Comparison of ENCODE assay signal across 8 cellular contexts in the genomic region with DNA sequence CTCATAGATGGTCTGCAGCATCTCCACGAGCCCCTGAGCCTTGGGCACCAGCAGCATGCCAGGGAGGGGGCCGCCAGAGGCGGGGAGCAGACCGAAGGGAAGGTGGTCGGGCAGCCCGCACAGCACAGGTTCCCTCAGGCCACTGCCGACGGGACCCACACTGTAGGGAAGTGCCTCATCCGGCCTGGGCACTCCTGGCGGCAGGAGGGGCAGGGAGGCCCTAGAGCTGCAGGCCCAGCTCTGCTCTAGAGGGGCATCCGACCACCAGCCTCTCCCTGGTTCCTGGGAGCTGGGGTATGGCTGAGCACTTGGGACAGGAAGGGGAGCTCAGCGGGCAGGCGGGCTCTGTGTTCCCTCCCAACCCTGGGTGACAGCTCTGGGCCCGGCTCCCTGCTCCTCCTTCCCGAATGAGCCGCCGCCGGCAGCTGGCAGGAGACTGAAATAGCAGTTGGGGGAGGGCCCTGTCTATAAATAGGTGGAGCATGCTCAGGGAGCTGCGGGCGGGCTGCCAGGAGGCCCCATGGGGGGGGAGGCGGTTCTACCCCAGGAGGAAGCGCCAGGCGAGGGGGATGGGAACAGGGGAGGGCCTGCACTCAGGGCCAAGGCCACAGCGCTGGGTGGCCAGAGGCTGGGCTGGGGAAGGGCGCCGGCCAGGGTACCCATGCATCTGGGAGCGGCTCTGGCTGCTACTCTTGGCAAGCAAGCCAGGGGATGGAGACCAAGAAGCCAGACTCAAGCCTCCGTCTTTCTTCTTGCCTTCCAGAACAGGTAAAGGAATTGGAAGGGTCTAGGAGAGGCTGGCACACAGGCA. TPM values are rescaled to one million over a fixed set of nuclear protein-coding genes. Genes with fewer than 3 reads are reported as not detected.
DNase-seq lines count a peak whose midpoint lies in the region; ATAC-seq and TF ChIP-seq lines count a peak whose summit lies in the region.

No MANE protein-coding gene starts in this region.

- DNase-seq in ELR (ENCODE audit: low read depth) (peak; percentile 85), NCI-H446 (lab: John Stamatoyannopoulos, UW) (peak; percentile 78 to 93), dorsolateral prefrontal cortex (peak; percentile 85 to 99 (median 97)), lung microvascular endothelial cell (ENCODE audit: low read depth in 2 of 2) (peak; percentile 82 to 92)
- DNase-seq in activated CD4-positive, alpha-beta T cell treated with anti-CD3 and anti-CD28 coated beads, Interleukin-2, amount 50 U/mL, for 1 hour: peak; percentile 49
- peak in 2 of 3 experiments; percentile 34 to 68 for DNase-seq in stimulated activated CD4-positive, alpha-beta T cell treated with anti-CD3 and anti-CD28 coated beads, TNF-alpha, amount 100 ng/mL, for 24 hours (ENCODE audit: low read depth in 3 of 3)

- ATAC-seq in HG03097 (IDR thresholded peaks at IDR 0.05; ENCODE audit: low FRiP score, unreplicated experiment): peak; percentile 57
- no peak for ATAC-seq in HG02870 (IDR thresholded peaks at IDR 0.05; ENCODE audit: unreplicated experiment)

- peak overlapping the region; percentile 23 to 72 (median 53) for H3K4me3 ChIP-seq in dorsolateral prefrontal cortex

- intact Hi-C loops in dorsolateral prefrontal cortex (cut with DNase I): loop anchor here (1.0 to 5.0 kb wide), 2 partner anchors 12 to 39 kb away; a partner anchor contains a TSS

- H3K27ac ChIP-seq in dorsolateral prefrontal cortex: peak overlapping the region; percentile 72 to 98 (median 92)

- no peaks in the 10 kb centered on the region for H3K27me3 ChIP-seq in dorsolateral prefrontal cortex

- TF ChIP-seq CTCF in dorsolateral prefrontal cortex (IDR thresholded peaks at IDR 0.05 in 54 of 56, conservative IDR thresholded peaks at IDR 0.05 in 2 of 56; ENCODE audit: low read depth in 1 of 56, partially characterized antibody in 56 of 56): peak in 28 of 56 donors; percentile 8 to 58 (median 34)

RNA-seq across cellular contexts. Expression of a gene that starts 12.4 kb away (rescaled TPM):
- total RNA-seq in dorsolateral prefrontal cortex (100 to 1,000 TPM in 88 of 120 experiments, 10 to 100 TPM in 32; 70.3 to 155 (median 110) TPM), lung microvascular endothelial cell (28.2 and 32.9 TPM in 2 replicates)

RNA-seq across cellular contexts. Expression of a gene that starts 30.7 kb away (rescaled TPM):
- total RNA-seq in dorsolateral prefrontal cortex (1 to 10 TPM in 35 of 120 experiments, under 1 TPM in 74, not detected in 11; 0.19 to 2.8 (median 0.78) TPM), lung microvascular endothelial cell (0.99 and 1.5 TPM in 2 replicates)

RNA-seq across cellular contexts. Expression of a gene that starts 40.5 kb away (rescaled TPM):
- total RNA-seq in dorsolateral prefrontal cortex (10 to 100 TPM; 29.8 to 60.2 (median 41.8) TPM), lung microvascular endothelial cell (24.6 and 25.2 TPM in 2 replicates)

RNA-seq across cellular contexts. Expression of a gene that starts 44.6 kb away (rescaled TPM):
- total RNA-seq in dorsolateral prefrontal cortex (10 to 100 TPM; 27.5 to 55.0 (median 39.7) TPM), lung microvascular endothelial cell (18.7 and 20.9 TPM in 2 replicates)

RNA-seq across cellular contexts. Expression of a gene that starts 59.5 kb away (rescaled TPM):
- 1 to 10 TPM in 26 of 120 experiments, under 1 TPM in 78, not detected in 16; 0.23 to 3.2 (median 0.64) TPM for total RNA-seq in dorsolateral prefrontal cortex
- not detected in 2 replicates for total RNA-seq in lung microvascular endothelial cell
